In the genomic region with DNA sequence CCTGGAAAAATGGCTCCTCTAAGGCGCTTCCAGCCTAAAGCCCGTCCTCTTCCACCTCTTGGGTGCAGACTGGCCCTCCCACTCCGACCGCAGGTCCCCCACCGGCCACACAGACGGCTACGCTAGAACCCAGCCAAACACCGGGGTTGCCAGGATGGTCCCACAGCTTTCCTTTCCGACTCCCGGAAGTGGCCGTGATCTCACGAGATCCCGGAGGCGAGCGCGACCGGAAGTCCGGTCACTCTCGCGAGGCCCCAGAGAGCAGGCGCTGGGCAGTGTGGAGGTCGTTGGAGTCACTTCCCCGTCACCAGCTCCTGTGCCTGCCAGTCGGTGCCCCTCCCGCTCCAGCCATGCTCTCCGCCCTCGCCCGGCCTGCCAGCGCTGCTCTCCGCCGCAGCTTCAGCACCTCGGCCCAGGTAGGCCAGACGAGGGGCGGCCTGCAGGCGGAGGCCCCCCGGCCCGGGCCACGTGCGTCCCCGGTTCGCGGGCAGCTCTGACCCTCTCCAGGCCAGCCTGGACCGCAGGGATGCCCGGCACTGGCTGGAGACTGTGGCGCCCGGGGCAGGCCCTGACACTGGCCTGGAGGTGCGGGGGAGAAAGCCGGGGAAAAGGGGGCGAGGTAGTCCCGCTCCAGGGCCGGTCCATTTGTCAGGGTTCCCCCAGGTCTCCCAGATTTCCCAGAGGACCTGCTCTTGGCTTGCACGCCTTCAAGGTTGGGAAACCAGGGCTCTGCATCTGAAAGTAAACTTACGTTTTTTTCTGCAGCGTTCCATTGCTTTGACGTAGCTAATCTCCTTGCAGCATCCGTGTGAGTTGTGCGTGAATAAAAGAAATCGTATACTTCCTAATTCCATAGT, we compare ENCODE assay signal across 8 cellular contexts.
DNase-seq lines count a peak whose midpoint lies in the region; ATAC-seq lines count a peak whose summit lies in the region.

A gene with protein sequence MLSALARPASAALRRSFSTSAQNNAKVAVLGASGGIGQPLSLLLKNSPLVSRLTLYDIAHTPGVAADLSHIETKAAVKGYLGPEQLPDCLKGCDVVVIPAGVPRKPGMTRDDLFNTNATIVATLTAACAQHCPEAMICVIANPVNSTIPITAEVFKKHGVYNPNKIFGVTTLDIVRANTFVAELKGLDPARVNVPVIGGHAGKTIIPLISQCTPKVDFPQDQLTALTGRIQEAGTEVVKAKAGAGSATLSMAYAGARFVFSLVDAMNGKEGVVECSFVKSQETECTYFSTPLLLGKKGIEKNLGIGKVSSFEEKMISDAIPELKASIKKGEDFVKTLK (plus strand): TSS at position 296 of the 857 bp plus-strand sequence. CDS start 55 bp downstream, at position 351.
A gene with protein sequence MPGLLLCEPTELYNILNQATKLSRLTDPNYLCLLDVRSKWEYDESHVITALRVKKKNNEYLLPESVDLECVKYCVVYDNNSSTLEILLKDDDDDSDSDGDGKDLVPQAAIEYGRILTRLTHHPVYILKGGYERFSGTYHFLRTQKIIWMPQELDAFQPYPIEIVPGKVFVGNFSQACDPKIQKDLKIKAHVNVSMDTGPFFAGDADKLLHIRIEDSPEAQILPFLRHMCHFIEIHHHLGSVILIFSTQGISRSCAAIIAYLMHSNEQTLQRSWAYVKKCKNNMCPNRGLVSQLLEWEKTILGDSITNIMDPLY (minus strand): TSS at position 190 of the 857 bp plus-strand sequence. CDS start 17,477 bp downstream, outside the sequence.

- peak within 1 kb of the TSS; percentile 95 for H3K9ac ChIP-seq in BLaER1

- DNase-seq in GM19240 (ENCODE audit: insufficient read length, low spot score) (peak; percentile 93), NCI-H524 (lab: John Stamatoyannopoulos, UW) (peak; percentile 88 to 92), kidney tubule cell (ENCODE audit: low spot score) (peak; percentile 98)
- DNase-seq in activated CD4-positive, alpha-beta T cell treated with anti-CD3 and anti-CD28 coated beads for 48 hours = peak; percentile 94
- peak; percentile 57 to 69 for DNase-seq in stimulated activated CD4-positive, alpha-beta T cell treated with anti-CD3 and anti-CD28 coated beads, Interleukin-1b, Interleukin-23, amount 100 ng/mL, for 1 hour (ENCODE audit: low read depth in 2 of 2)

- H3K4me1 ChIP-seq in BLaER1 = peaks cover 31% of the 10 kb centered on the region

- no peaks in the 10 kb centered on the region for H3K9me3 ChIP-seq in BLaER1

- peaks cover 69% of the 10 kb centered on the region for H4K20me1 ChIP-seq in BLaER1

- peak within 1 kb of the TSS; percentile 86 for H3K4me2 ChIP-seq in BLaER1

- H3K4me3 ChIP-seq in BLaER1 = peak within 1 kb of the TSS; percentile 92

- H3K27me3 ChIP-seq in BLaER1 = no peaks in the 10 kb centered on the region

- H3K36me3 ChIP-seq in BLaER1 = peaks cover 63% of the 10 kb centered on the region

- ATAC-seq in HG03457 (IDR thresholded peaks at IDR 0.05; ENCODE audit: unreplicated experiment) = peak; percentile 86

- peak within 1 kb of the TSS; percentile 96 for H3K27ac ChIP-seq in BLaER1
- H3K27ac ChIP-seq in cingulate gyrus (ENCODE audit: low read depth, low read length) = peak within 1 kb of the TSS; percentile 76

Comparison
In these comparisons a context has a peak if more than half of its experiments do, and no peak if none do; other contexts are left out.
1. Peak in every context shown above with its lines: DNase-seq, ATAC-seq, H3K4me3 ChIP-seq and H3K27ac ChIP-seq.